16 cellular contexts compared by ENCODE assay signal in genomic region chr15:29756358-29757267, GRCh38.
DNase-seq lines count a peak whose midpoint lies in the region; ATAC-seq and TF ChIP-seq lines count a peak whose summit lies in the region.
"Had no signal": no experiment of that assay in that cellular context is flagged by ENCODE, and none has a peak within 500 bp of the region (broad histone marks: within the 10 kb centered on the region; RNA-seq: fewer than 3 reads in every experiment).

No MANE protein-coding gene starts in this region.

- no peak for DNase-seq in cardiac muscle cell (ENCODE audit: low read depth in 1 of 2, low spot score in 1 of 2)
- no peak for DNase-seq in Right ventricle myocardium inferior (ENCODE audit: missing footprints)
- DNase-seq in dermis blood vessel endothelial cell: peak; percentile 37
- no peak for DNase-seq in left colon
- DNase-seq in D341Med (ENCODE audit: low spot score): no peak
- DNase-seq in NCI-H146 (lab: John Stamatoyannopoulos, UW): no peak
- DNase-seq: CD4-positive, CD25-positive, alpha-beta regulatory T cell; DND-41; gastrocnemius medialis; mesendoderm; NCI-H1436; NCI-H345; retina; SIG-M5 had no signal

- no peak for TF ChIP-seq CTCF in cardiac muscle cell (IDR thresholded peaks at IDR 0.05; ENCODE audit: low read depth, low read length)

- H3K27ac ChIP-seq in cardiac muscle cell (peak overlapping the region; percentile 55), subcutaneous abdominal adipose tissue (ENCODE audit: low read depth, low read length) (peak overlapping the region; percentile 51)

- no peak overlapping the region for H3K9ac ChIP-seq in subcutaneous abdominal adipose tissue (ENCODE audit: low read length in 5 of 5)

- H3K9me3 ChIP-seq in cardiac muscle cell (ENCODE audit: low read depth): no peaks in the 10 kb centered on the region
- H3K9me3 ChIP-seq in subcutaneous abdominal adipose tissue (ENCODE audit: control insufficient read depth in 5 of 5, low read length in 5 of 5): no peaks in the 10 kb centered on the region
- H3K9me3 ChIP-seq: gastrocnemius medialis had no signal

- H3K4me3 ChIP-seq in cardiac muscle cell (no peak overlapping the region), subcutaneous abdominal adipose tissue (ENCODE audit: low read depth in 1 of 5, low read length in 5 of 5) (no peak overlapping the region)
- H3K4me3 ChIP-seq: gastrocnemius medialis had no signal

- H3K4me1 ChIP-seq in cardiac muscle cell (ENCODE audit: low read depth) (peaks cover 23% of the 10 kb centered on the region), subcutaneous abdominal adipose tissue (ENCODE audit: control insufficient read depth in 5 of 5, insufficient read depth in 5 of 5, low read length in 5 of 5) (peaks cover 0 to 25% (median 18%) of the 10 kb centered on the region in 5 donors)

- intact Hi-C loops in Right ventricle myocardium inferior (cut with DNase I) (loop anchor here (10.0 kb wide), 1 partner anchor 318 kb away; no protein-coding TSS in a partner anchor), left colon (cut with DNase I, micrococcal nuclease) (no loop called here)

- no peaks in the 10 kb centered on the region for H3K27me3 ChIP-seq in cardiac muscle cell
- no peaks in the 10 kb centered on the region for H3K27me3 ChIP-seq in subcutaneous abdominal adipose tissue (ENCODE audit: control insufficient read depth in 5 of 5, insufficient read depth in 4 of 5, low read length in 5 of 5)
- H3K27me3 ChIP-seq: gastrocnemius medialis had no signal

- H3K36me3 ChIP-seq in cardiac muscle cell: peaks cover 36% of the 10 kb centered on the region
- H3K36me3 ChIP-seq in subcutaneous abdominal adipose tissue (ENCODE audit: control insufficient read depth in 5 of 5, insufficient read depth in 5 of 5, low read length in 5 of 5): peaks cover 7 to 28% (median 20%) of the 10 kb centered on the region in 5 donors

- ATAC-seq in Right ventricle myocardium inferior (no peak), left colon (peak; percentile 61), GM19452 (IDR thresholded peaks at IDR 0.05; ENCODE audit: unreplicated experiment) (no peak)
